8 cellular contexts compared by ENCODE assay signal in the genomic region with DNA sequence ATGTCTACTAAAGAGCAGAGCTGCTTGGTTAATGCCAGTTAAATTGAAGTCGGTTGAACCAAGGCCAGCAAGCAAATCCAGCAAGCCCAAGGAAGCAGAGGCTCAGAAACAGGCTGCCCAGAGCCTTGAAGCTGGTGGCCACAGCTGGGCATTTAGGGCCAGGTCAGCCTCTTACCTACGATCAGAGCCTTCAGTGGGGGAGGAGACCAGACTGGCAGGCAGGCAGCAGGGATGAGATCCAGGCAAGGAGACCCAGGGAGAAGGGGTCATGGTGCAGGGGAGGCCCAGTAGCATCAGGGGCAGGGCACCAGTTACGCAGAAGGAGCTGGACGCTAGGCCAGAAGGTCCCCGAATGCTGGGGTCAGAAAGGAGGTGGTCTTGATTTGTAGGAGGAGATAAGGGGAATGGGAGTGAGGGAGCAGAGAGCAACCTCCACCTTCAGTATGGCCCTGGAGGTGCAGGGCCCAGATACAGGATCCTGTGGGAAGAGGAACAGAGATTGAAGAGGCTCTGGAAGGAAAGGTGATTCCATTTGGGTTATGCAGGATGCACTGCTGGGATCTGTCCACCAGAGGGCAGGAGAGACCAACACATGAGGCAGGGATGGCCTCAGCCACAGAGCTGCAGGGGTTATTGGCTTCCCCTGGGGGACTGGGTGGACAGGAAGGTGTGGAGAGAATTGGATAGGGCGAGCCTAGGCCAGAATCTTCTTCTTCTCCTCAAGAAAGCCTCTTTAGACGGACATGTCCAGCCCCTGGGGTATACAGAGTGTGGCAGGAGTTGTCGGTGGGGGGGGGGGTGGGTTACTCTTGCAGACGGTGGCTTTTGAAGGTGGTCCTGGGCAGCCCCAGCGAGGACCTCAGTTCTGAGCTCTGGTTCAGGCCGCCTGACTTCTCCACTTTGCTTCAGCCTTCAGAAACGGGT.
DNase-seq lines count a peak whose midpoint lies in the region; ATAC-seq and TF ChIP-seq lines count a peak whose summit lies in the region.

No MANE protein-coding gene starts in this region.

- no peaks in the 10 kb centered on the region for H3K79me2 ChIP-seq in OCI-LY7 (ENCODE audit: insufficient read depth, low read depth, low read length)

- ATAC-seq in HG03175 (IDR thresholded peaks at IDR 0.05; ENCODE audit: unreplicated experiment), result peak; percentile 60

- H2AFZ ChIP-seq in OCI-LY7 (ENCODE audit: low read length), result no peak overlapping the region

- no TSS peak for BruUV-seq in OCI-LY7 (replicated peaks; lab: Mats Ljungman, UMichigan)

- no peaks in the 10 kb centered on the region for H3K36me3 Mint-ChIP-seq in nephron progenitor cell (ENCODE audit: low read depth)

- peaks cover 1% of the 10 kb centered on the region; the same call in 1 of the 2 replicates for H3K27me3 ChIP-seq in GM06990 (replicated peaks; ENCODE audit: control insufficient read depth, insufficient read depth, low read length)

- no peak overlapping the region for H3K4me3 Mint-ChIP-seq in nephron progenitor cell

- no peaks in the 10 kb centered on the region for H3K4me1 ChIP-seq in OCI-LY7 (ENCODE audit: insufficient read depth, low read length, poor library complexity, severe bottlenecking)

- H3K36me3 ChIP-seq in GM06990 (ENCODE audit: control insufficient read depth, insufficient read depth, low read length) (no peaks in the 10 kb centered on the region), OCI-LY7 (ENCODE audit: insufficient read depth, low read length) (no peaks in the 10 kb centered on the region)

- peaks cover 21% of the 10 kb centered on the region for H3K4me1 Mint-ChIP-seq in nephron progenitor cell

- TF ChIP-seq CTCF in GM06990 (IDR thresholded peaks at IDR 0.05; ENCODE audit: insufficient read depth, low read length, poor library complexity, severe bottlenecking) (peak; percentile 92), OCI-LY7 (conservative IDR thresholded peaks at IDR 0.05; ENCODE audit: low read length) (peak; percentile 84), nephron progenitor cell (IDR thresholded peaks at IDR 0.05) (peak; percentile 95)

- DNase-seq in GM06990 (ENCODE audit: extremely low read depth, insufficient read length) (no peak), OCI-LY7 (ENCODE audit: low spot score) (peak; percentile 48), fibroblast of gingiva (ENCODE audit: low read depth) (peak; percentile 23), nephron progenitor cell (peak; percentile 87), substantia nigra (lab: John Stamatoyannopoulos, UW) (peak in 39 of 49 donors; percentile 1 to 60 (median 29)), KG1 (lab: John Stamatoyannopoulos, UW) (no peak)
- DNase-seq in activated T-cell treated with anti-CD3 and anti-CD28 coated beads, Interleukin-2, amount 50 U/mL, for 1 hour, result peak; percentile 64

- H3K4me3 ChIP-seq in GM06990 (replicated peaks; ENCODE audit: low read depth, low read length), result no peak overlapping the region
- H3K4me3 ChIP-seq in OCI-LY7 (ENCODE audit: low read depth, low read length, poor library complexity, severe bottlenecking), result no peak overlapping the region

- no peaks in the 10 kb centered on the region for H3K9me3 Mint-ChIP-seq in nephron progenitor cell

- no peak overlapping the region for H3K27ac ChIP-seq in OCI-LY7 (ENCODE audit: low read depth, low read length, poor library complexity, severe bottlenecking)
- H3K27ac ChIP-seq in substantia nigra (ENCODE audit: low read depth, low read length, poor library complexity, severe bottlenecking), result no peak overlapping the region

- POLR2A ChIA-PET in OCI-LY7 (lab: Charles Lee), result interaction anchor here (0.5 kb wide), 1 partner anchor 1062 kb away, joined by 3 read pairs; no protein-coding TSS in a partner anchor

- H3K9me3 ChIP-seq in OCI-LY7 (ENCODE audit: low read length), result no peaks in the 10 kb centered on the region

- no peak overlapping the region for H3K4me2 ChIP-seq in OCI-LY7 (ENCODE audit: low read length)

- no peak overlapping the region for H3K27ac Mint-ChIP-seq in nephron progenitor cell

- H3K9me2 ChIP-seq in OCI-LY7 (ENCODE audit: insufficient read depth, low read length), result no peaks in the 10 kb centered on the region

- CTCF ChIA-PET in OCI-LY7 (lab: Charles Lee; ENCODE audit: unreplicated experiment), result interaction anchor here (0.6 to 0.9 kb wide), 3 partner anchors 10 to 48 kb away, joined by 3 read pairs; no protein-coding TSS in a partner anchor

- intact Hi-C loops in OCI-LY7 (cut with micrococcal nuclease; ENCODE audit: unreplicated experiment), result loop anchor here (5.0 kb wide), 1 partner anchor 358 kb away; no protein-coding TSS in a partner anchor

- no peaks in the 10 kb centered on the region for H4K20me1 ChIP-seq in OCI-LY7 (ENCODE audit: insufficient read depth, low read length)

- H3K27me3 Mint-ChIP-seq in nephron progenitor cell (ENCODE audit: low read depth, poor library complexity), result peaks cover 68% of the 10 kb centered on the region

Comparison
In these comparisons a context has a peak if more than half of its experiments do, and no peak if none do; other contexts are left out.
1. DNase-seq: peak in OCI-LY7 (single experiment), activated T-cell treated with anti-CD3 and anti-CD28 coated beads, Interleukin-2, amount 50 U/mL, for 1 hour (single experiment), fibroblast of gingiva (single experiment), nephron progenitor cell (single experiment) and substantia nigra (39 of 49); none in GM06990 (single experiment) and KG1 (single experiment).
2. Peak in every context shown above with its lines, with median percentiles within 50 percentile points of each other: CTCF ChIP-seq.